ENCODE assay signal across 19 cellular contexts in genomic region chr1:53286950-53287349, GRCh38. TPM values are rescaled to one million over a fixed set of nuclear protein-coding genes. Genes with fewer than 3 reads are reported as not detected.
DNase-seq lines count a peak whose midpoint lies in the region; ATAC-seq, FAIRE-seq and TF ChIP-seq lines count a peak whose summit lies in the region.
"Had no signal": no experiment of that assay in that cellular context is flagged by ENCODE, and none has a peak within 500 bp of the region (broad histone marks: within the 10 kb centered on the region; RNA-seq: fewer than 3 reads in every experiment).

No MANE protein-coding gene starts in this region.

- TF ChIP-seq CTCF in K562 (IDR thresholded peaks at IDR 0.05 in 2 of 3, conservative IDR thresholded peaks at IDR 0.05 in 1 of 3; ENCODE audit: insufficient read depth in 2 of 3, low read depth in 1 of 3, low read length in 3 of 3) = no peak

- H3K9me1 ChIP-seq in K562 (ENCODE audit: control insufficient read depth, insufficient read depth, low read length) = no peaks in the 10 kb centered on the region

- WGBS in K562 (ENCODE audit: insufficient coverage, low coverage, missing lambda C conversion rate) = 83% methylated on average over 4 of the region's 4 CpGs

- no peak for DNase-seq in activated T-cell treated with anti-CD3 and anti-CD28 coated beads, Interleukin-2, amount 50 U/mL, for 72 hours
- DNase-seq in activated T-cell treated with anti-CD3 and anti-CD28 coated beads, Interleukin-2, amount 50 U/mL, for 48 hours = no peak
- peak; percentile 17 for DNase-seq in NCI-H2029 (lab: John Stamatoyannopoulos, UW)
- no peak for DNase-seq in K562 (ENCODE audit: extremely low read depth in 1 of 4, low spot score in 3 of 4)
- DNase-seq in renal cortical epithelial cell (ENCODE audit: low read depth) = peak; percentile 23
- DNase-seq: activated CD8-positive, alpha-beta memory T cell treated with anti-CD3 and anti-CD28 coated beads, Interleukin-2, amount 10 ng/mL, durations not matched to agents 7 days and 5 days; activated gamma-delta T cell; cerebellar nuclear complex; effector memory CD4-positive, alpha-beta T cell; H7; head of caudate nucleus; psoas muscle; spleen; stimulated activated CD8-positive, alpha-beta memory T cell treated with anti-CD3 and anti-CD28 coated beads, Interleukin-4, amount 100 ng/mL, for 48 hours had no signal

- no peak for ATAC-seq in activated T-cell treated with anti-CD3 and anti-CD28 coated beads, Interleukin-2, amount 50 U/mL, for 72 hours (replicated peaks in 1 of 2)
- ATAC-seq in K562 = no peak
- no peak for ATAC-seq in HG02938 (IDR thresholded peaks at IDR 0.05; ENCODE audit: unreplicated experiment)
- no peak for ATAC-seq in HG02759 (IDR thresholded peaks at IDR 0.05; ENCODE audit: unreplicated experiment)
- no peak for ATAC-seq in HG03097 (IDR thresholded peaks at IDR 0.05; ENCODE audit: low FRiP score, unreplicated experiment)
- ATAC-seq: activated CD8-positive, alpha-beta memory T cell treated with anti-CD3 and anti-CD28 coated beads, Interleukin-2, amount 10 ng/mL, durations not matched to agents 7 days and 5 days; psoas muscle had no signal

- H3K79me2 ChIP-seq in K562 (ENCODE audit: control insufficient read depth, insufficient read depth, low read length) = peaks cover 2% of the 10 kb centered on the region; the same call in 1 of the 3 replicates

- CTCF ChIA-PET in K562 (lab: Yijun Ruan, JAX; ENCODE audit: low intra/inter-chr PET ratio) = interaction anchor here (1.4 kb wide), 1 partner anchor 9 kb away, joined by 4 read pairs; no protein-coding TSS in a partner anchor

- no peaks in the 10 kb centered on the region for H3K27me3 ChIP-seq in K562 (ENCODE audit: control insufficient read depth in 2 of 2, insufficient read depth in 2 of 2, low read length in 2 of 2)
- H3K27me3 ChIP-seq: spleen had no signal

- no peaks in the 10 kb centered on the region for H3K9me3 Mint-ChIP-seq in activated T-cell treated with anti-CD3 and anti-CD28 coated beads, Interleukin-2, amount 50 U/mL, for 72 hours

- intact Hi-C loops in K562 (cut with micrococcal nuclease) = no loop called here

- BruUV-seq in K562 (replicated peaks; lab: Mats Ljungman, UMichigan) = no TSS peak

- in situ Hi-C loops in K562 (cut with MboI) = no loop called here

- TF ChIP-seq POLR2A in K562 (conservative IDR thresholded peaks at IDR 0.05) = no peak

- H3K4me3 Mint-ChIP-seq in activated T-cell treated with anti-CD3 and anti-CD28 coated beads, Interleukin-2, amount 50 U/mL, for 72 hours = no peak overlapping the region
- H3K4me3 Mint-ChIP-seq: activated CD8-positive, alpha-beta memory T cell treated with anti-CD3 and anti-CD28 coated beads, Interleukin-2, amount 10 ng/mL, durations not matched to agents 7 days and 5 days had no signal

- peak overlapping the region; percentile 54 for H3K27ac Mint-ChIP-seq in activated T-cell treated with anti-CD3 and anti-CD28 coated beads, Interleukin-2, amount 50 U/mL, for 72 hours
- H3K27ac Mint-ChIP-seq: activated CD8-positive, alpha-beta memory T cell treated with anti-CD3 and anti-CD28 coated beads, Interleukin-2, amount 10 ng/mL, durations not matched to agents 7 days and 5 days had no signal

- H3K36me3 Mint-ChIP-seq in activated T-cell treated with anti-CD3 and anti-CD28 coated beads, Interleukin-2, amount 50 U/mL, for 72 hours (ENCODE audit: insufficient read depth in 2 of 2) = peaks cover 2 to 3% of the 10 kb centered on the region in 2 donors

- peaks cover 7% of the 10 kb centered on the region for H3K4me1 Mint-ChIP-seq in activated T-cell treated with anti-CD3 and anti-CD28 coated beads, Interleukin-2, amount 50 U/mL, for 72 hours (ENCODE audit: low read depth)

- no peak overlapping the region for H3K4me2 ChIP-seq in K562 (ENCODE audit: insufficient read depth, low read length)

- TF ChIP-seq RAD21 in K562 (CRISPR knock-in tag; conservative IDR thresholded peaks at IDR 0.05 in 1 of 2, IDR thresholded peaks at IDR 0.05 in 1 of 2) = no peak

- H3K36me3 ChIP-seq in K562 (ENCODE audit: control insufficient read depth, insufficient read depth, low read length) = peaks cover 88% of the 10 kb centered on the region; the same call in 2 of the 3 replicates

- H3K27ac ChIP-seq in K562 (ENCODE audit: extremely low read depth, low read depth, low read length) = no peak overlapping the region
- H3K27ac ChIP-seq: psoas muscle, SK-N-MC, spleen had no signal

- no peaks in the 10 kb centered on the region for H4K20me1 ChIP-seq in K562 (replicated peaks; ENCODE audit: control insufficient read depth, insufficient read depth, low read length)

- TF ChIP-seq EP300 in K562 (IDR thresholded peaks at IDR 0.05; ENCODE audit: low read length) = no peak

- POLR2A ChIA-PET in K562 (lab: Yijun Ruan, JAX) = interaction anchor here (0.6 to 1.1 kb wide), 2 partner anchors 9 to 88 kb away, joined by 3 to 4 read pairs; no protein-coding TSS in a partner anchor

- no peak overlapping the region for H2AFZ ChIP-seq in K562 (ENCODE audit: low read depth, low read length)

- no peak overlapping the region for H3K4me3 ChIP-seq in K562
- H3K4me3 ChIP-seq: lung, psoas muscle, SK-N-MC, spleen had no signal

- H3K9ac ChIP-seq in K562 (ENCODE audit: insufficient read depth in 1 of 2, low read depth in 2 of 2, low read length in 2 of 2) = no peak overlapping the region

- H3K9me3 ChIP-seq in K562 (replicated peaks; ENCODE audit: control insufficient read depth, insufficient read depth, low read depth, low read length) = no peaks in the 10 kb centered on the region
- H3K9me3 ChIP-seq: psoas muscle, spleen had no signal

- FAIRE-seq in K562 (lab: Jason Lieb, UNC) = no peak

- H3K4me1 ChIP-seq in K562 (replicated peaks in 1 of 2; ENCODE audit: control insufficient read depth in 2 of 2, insufficient read depth in 2 of 2, low read length in 2 of 2) = peaks cover 5% of the 10 kb centered on the region in 2 experiments; a peak in 3 of 5 replicates
- H3K4me1 ChIP-seq: psoas muscle had no signal

- no peaks in the 10 kb centered on the region for H3K27me3 Mint-ChIP-seq in activated T-cell treated with anti-CD3 and anti-CD28 coated beads, Interleukin-2, amount 50 U/mL, for 72 hours (ENCODE audit: low read depth)
- H3K27me3 Mint-ChIP-seq: activated CD8-positive, alpha-beta memory T cell treated with anti-CD3 and anti-CD28 coated beads, Interleukin-2, amount 10 ng/mL, durations not matched to agents 7 days and 5 days had no signal

RNA-seq across cellular contexts. Expression of gene LRP8, which starts 40.9 kb away (rescaled TPM):
- total RNA-seq in activated T-cell treated with anti-CD3 and anti-CD28 coated beads, Interleukin-2, amount 50 U/mL, for 72 hours = 10 to 100 TPM; 31.4 to 36.5 TPM
- total RNA-seq in K562 (2011; cell fraction: chromatin; rRNA removed; ENCODE audit: low replicate concordance) = 204 and 345 TPM in 2 replicates
- total RNA-seq in K562 (2011; cell fraction: nucleolus; rRNA removed) = 194 and 216 TPM in 2 replicates
- total RNA-seq in K562 (2011; cell fraction: nucleoplasm; rRNA removed) = 168 and 198 TPM in 2 replicates
- 24.2 and 27.6 TPM in 2 replicates for total RNA-seq in K562 (2014; rRNA removed)
- total RNA-seq in K562 (2014; rRNA removed; fragmentation: Illumina TruSeq; extraction: Trizol) = 27.5 and 29.1 TPM in 2 replicates
- 35.3 and 35.9 TPM in 2 replicates for total RNA-seq in K562 (2015; rRNA removed; fragmentation: Illumina TruSeq; extraction: Trizol)
- 34.3 and 42.7 TPM in 2 replicates for total RNA-seq in K562 (2021)
- 56.1 and 81.1 TPM in 2 replicates for polyA plus RNA-seq in K562 (2011; rRNA removed)
- 51.8 and 56.8 TPM in 2 replicates for polyA plus RNA-seq in K562 (2011; cell fraction: cytosol; rRNA removed)
- 300 and 376 TPM in 2 replicates for polyA plus RNA-seq in K562 (2011; cell fraction: nucleus; rRNA removed)
- polyA plus RNA-seq in K562 (2012) = 19.3 and 23.5 TPM in 2 replicates
- 41.4 and 44.4 TPM in 2 replicates for polyA plus RNA-seq in K562 (2014; fragmentation: Illumina TruSeq; extraction: Trizol)
- polyA plus RNA-seq in K562 (2014; fragmentation: Nextera tagmentation; extraction: Ambion mirVana) = 1 to 10 TPM; 7.1 to 8.8 TPM
- 31.3 and 35.3 TPM in 2 replicates for polyA plus RNA-seq in K562 (2014; rRNA removed)
- 90.5 and 95.8 TPM in 2 replicates for polyA minus RNA-seq in K562 (2011; rRNA and poly(A)+ RNA removed)
- polyA minus RNA-seq in K562 (2011; cell fraction: cytosol; rRNA and poly(A)+ RNA removed) = 33.8 and 37.6 TPM in 2 replicates
- polyA minus RNA-seq in K562 (2011; cell fraction: nucleus; rRNA and poly(A)+ RNA removed) = 90.9 and 98.3 TPM in 2 replicates
- 2.9 and 18.9 TPM in 2 replicates for total RNA-seq in renal cortical epithelial cell

RNA-seq across cellular contexts. Expression of gene MAGOH, which starts 48.6 kb away (rescaled TPM):
- 10 to 100 TPM; 65.2 TPM for total RNA-seq in activated T-cell treated with anti-CD3 and anti-CD28 coated beads, Interleukin-2, amount 50 U/mL, for 72 hours
- total RNA-seq in K562 (2011; cell fraction: chromatin; rRNA removed; ENCODE audit: low replicate concordance) = 10.5 and 25.2 TPM in 2 replicates
- total RNA-seq in K562 (2011; cell fraction: nucleolus; rRNA removed) = 13.8 and 15.3 TPM in 2 replicates
- total RNA-seq in K562 (2011; cell fraction: nucleoplasm; rRNA removed) = 23.0 and 35.0 TPM in 2 replicates
- 106 and 125 TPM in 2 replicates for total RNA-seq in K562 (2014; rRNA removed)
- 135 and 156 TPM in 2 replicates for total RNA-seq in K562 (2014; rRNA removed; fragmentation: Illumina TruSeq; extraction: Trizol)
- 134 and 152 TPM in 2 replicates for total RNA-seq in K562 (2015; rRNA removed; fragmentation: Illumina TruSeq; extraction: Trizol)
- 110 and 113 TPM in 2 replicates for total RNA-seq in K562 (2021)
- 80.7 and 102 TPM in 2 replicates for polyA plus RNA-seq in K562 (2011; rRNA removed)
- polyA plus RNA-seq in K562 (2011; cell fraction: cytosol; rRNA removed) = 10.7 and 38.1 TPM in 2 replicates
- polyA plus RNA-seq in K562 (2011; cell fraction: nucleus; rRNA removed) = 9.7 and 18.4 TPM in 2 replicates
- 79.1 and 298 TPM in 2 replicates for polyA plus RNA-seq in K562 (2012)
- 184 and 190 TPM in 2 replicates for polyA plus RNA-seq in K562 (2014; fragmentation: Illumina TruSeq; extraction: Trizol)
- polyA plus RNA-seq in K562 (2014; fragmentation: Nextera tagmentation; extraction: Ambion mirVana) = 100 to 1,000 TPM; 132 to 342 TPM
- 243 and 263 TPM in 2 replicates for polyA plus RNA-seq in K562 (2014; rRNA removed)
- polyA minus RNA-seq in K562 (2011; rRNA and poly(A)+ RNA removed) = 71.4 and 83.4 TPM in 2 replicates
- polyA minus RNA-seq in K562 (2011; cell fraction: cytosol; rRNA and poly(A)+ RNA removed) = 29.5 and 30.9 TPM in 2 replicates
- polyA minus RNA-seq in K562 (2011; cell fraction: nucleus; rRNA and poly(A)+ RNA removed) = 18.8 and 38.3 TPM in 2 replicates
- total RNA-seq in renal cortical epithelial cell = 32.6 and 40.6 TPM in 2 replicates

Comparison
In these comparisons a context has a peak if more than half of its experiments do, and no peak if none do; other contexts are left out.
1. DNase-seq: peak in NCI-H2029 (single experiment) and renal cortical epithelial cell (single experiment); none in activated T-cell treated with anti-CD3 and anti-CD28 coated beads, Interleukin-2, amount 50 U/mL, for 72 hours (0 of 2), activated T-cell treated with anti-CD3 and anti-CD28 coated beads, Interleukin-2, amount 50 U/mL, for 48 hours (0 of 2) and K562 (0 of 4).